Comparison of ENCODE assay signal across 1 cellular context in the genomic region with DNA sequence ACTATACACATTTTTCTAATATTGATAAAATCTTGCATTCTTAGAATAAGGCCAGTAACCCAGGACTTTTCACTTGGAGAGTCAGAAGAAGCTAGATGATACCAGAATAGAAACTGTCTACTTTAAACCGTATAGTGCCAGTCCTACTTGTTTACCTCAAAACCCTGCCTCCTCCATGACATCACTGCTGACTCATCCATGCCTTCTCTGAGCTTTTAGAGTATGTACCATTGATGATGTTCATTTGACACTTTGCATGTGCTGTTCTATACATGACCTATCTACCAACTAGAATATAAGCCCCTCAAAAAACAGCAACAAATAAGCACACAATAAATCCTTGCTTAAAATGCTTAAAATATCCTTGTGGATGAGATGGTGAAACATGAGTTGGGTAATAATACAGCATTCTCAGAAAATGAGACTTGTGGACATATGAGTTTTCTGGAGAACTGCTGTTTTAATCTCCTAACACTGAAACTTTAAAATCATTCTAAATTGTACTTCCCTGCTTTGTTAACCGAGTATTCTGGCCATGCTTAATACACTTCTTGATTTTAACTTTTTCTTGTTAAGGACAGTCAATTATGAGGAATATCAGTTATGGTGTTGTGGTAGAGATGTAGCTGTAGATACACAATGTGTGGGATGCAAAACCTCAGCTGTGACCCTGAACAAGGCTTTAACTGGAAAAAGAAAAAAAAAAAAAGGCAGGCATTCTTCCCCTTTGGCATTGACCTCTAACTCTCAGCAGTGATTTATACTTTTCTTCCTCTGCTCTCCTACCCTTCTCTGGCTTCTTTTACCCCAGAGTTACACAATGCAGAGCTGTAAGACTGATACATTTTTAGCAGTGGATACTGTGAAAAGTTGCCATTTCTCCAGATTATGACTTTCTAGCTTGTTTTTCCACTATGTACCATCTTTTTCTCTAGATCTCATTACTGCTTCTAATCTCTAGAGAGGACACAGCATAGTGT.
TF ChIP-seq lines count a peak whose summit lies in the region.

No MANE protein-coding gene starts in this region.

TF ChIP-seq in K562, 482 proteins besides CTCF, POLR2A, EP300 and RAD21 (continued from another document and continues in another):
- TF ChIP-seq, protein P1, sequence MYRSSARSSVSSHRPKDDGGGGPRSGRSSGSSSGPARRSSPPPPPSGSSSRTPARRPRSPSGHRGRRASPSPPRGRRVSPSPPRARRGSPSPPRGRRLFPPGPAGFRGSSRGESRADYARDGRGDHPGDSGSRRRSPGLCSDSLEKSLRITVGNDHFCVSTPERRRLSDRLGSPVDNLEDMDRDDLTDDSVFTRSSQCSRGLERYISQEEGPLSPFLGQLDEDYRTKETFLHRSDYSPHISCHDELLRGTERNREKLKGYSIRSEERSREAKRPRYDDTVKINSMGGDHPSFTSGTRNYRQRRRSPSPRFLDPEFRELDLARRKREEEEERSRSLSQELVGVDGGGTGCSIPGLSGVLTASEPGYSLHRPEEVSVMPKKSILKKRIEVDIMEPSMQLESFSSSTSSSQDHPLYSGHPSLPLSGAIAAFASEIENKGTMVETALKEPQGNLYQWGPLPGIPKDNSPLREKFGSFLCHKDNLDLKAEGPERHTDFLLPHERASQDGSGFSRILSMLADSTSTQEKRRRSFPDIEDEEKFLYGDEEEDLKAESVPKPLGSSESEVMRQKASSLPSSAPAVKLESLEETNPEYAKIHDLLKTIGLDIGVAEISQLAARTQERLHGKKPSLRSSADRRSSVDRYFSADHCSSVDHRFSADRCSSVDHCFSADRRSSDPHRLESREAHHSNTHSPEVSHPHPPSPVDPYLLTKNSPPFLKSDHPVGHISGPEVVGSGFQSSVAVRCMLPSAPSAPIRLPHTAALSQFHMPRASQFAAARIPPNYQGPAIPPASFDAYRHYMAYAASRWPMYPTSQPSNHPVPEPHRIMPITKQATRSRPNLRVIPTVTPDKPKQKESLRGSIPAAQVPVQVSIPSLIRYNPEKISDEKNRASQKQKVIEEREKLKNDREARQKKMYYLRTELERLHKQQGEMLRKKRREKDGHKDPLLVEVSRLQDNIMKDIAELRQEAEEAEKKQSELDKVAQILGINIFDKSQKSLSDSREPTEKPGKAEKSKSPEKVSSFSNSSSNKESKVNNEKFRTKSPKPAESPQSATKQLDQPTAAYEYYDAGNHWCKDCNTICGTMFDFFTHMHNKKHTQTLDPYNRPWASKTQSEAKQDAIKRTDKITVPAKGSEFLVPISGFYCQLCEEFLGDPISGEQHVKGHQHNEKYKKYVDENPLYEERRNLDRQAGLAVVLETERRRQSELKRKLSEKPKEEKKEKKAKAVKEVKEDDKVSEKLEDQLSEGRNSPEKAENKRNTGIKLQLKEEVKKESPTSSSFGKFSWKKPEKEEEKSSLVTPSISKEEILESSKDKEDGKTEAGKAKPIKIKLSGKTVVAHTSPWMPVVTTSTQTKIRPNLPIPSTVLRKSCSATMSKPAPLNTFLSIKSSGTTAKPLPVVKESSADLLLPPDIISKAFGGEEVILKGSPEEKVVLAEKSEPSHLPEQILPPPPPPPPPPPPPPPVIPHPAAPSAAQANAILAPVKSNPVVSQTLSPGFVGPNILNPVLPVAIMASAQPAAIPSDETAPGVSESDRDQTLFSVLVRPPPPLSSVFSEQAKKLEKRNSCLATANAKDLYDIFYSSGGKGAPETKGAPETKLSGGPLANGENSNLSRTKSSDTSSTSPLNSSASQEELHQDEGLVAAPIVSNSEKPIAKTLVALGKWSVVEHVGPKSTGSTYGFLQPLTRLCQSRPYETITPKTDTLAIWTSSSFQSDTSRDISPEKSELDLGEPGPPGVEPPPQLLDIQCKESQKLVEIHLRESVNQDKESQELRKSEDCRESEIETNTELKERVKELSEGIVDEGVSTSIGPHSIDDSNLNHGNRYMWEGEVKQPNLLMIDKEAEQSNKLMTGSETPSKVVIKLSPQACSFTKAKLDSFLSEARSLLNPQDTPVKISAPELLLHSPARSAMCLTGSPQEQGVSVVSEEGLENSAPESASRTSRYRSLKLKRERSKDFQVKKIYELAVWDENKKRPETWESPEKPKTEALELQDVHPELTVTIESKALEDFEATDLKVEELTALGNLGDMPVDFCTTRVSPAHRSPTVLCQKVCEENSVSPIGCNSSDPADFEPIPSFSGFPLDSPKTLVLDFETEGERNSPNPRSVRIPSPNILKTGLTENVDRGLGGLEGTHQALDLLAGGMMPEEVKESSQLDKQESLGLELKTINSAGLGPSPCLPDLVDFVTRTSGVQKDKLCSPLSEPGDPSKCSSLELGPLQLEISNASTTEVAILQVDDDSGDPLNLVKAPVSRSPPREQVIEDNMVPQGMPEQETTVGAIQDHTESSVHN (IDR thresholded peaks at IDR 0.05; ENCODE audit: borderline replicate concordance in 1 of 2, low read depth in 1 of 2), result peak in 1 of 2 experiments; percentile 43; a peak in 1 of 4 replicates
- TF ChIP-seq FOSL1 (tag; conservative IDR thresholded peaks at IDR 0.05) (peak; percentile 90), ZBTB1 (CRISPR knock-in tag; IDR thresholded peaks at IDR 0.05; ENCODE audit: borderline replicate concordance, low read depth) (no peak), YBX1 (IDR thresholded peaks at IDR 0.05) (no peak), NCOA1 (IDR thresholded peaks at IDR 0.05; ENCODE audit: low read depth) (peak; percentile 64; the same call in 1 of the 2 replicates), THRAP3 (IDR thresholded peaks at IDR 0.05; ENCODE audit: borderline replicate concordance) (no peak), SMARCE1 (IDR thresholded peaks at IDR 0.05) (peak; percentile 65; the same call in 1 of the 2 replicates), ZNF384 (IDR thresholded peaks at IDR 0.05; ENCODE audit: low read depth, low read length) (peak; percentile 31; the same call in 1 of the 2 replicates), BRD4 (IDR thresholded peaks at IDR 0.05) (no peak), WHSC1 (IDR thresholded peaks at IDR 0.05; ENCODE audit: low read length) (no peak), RBM17 (IDR thresholded peaks at IDR 0.05; ENCODE audit: borderline replicate concordance, low read depth, low read length) (no peak), KDM1A (IDR thresholded peaks at IDR 0.05) (peak; percentile 18 to 51; a peak in 3 of 4 replicates), KLF10 (CRISPR knock-in tag; IDR thresholded peaks at IDR 0.05) (no peak), POLR2H (tag; IDR thresholded peaks at IDR 0.05; ENCODE audit: low read depth) (peak; percentile 27; the same call in 1 of the 2 replicates), SMARCA4 (IDR thresholded peaks at IDR 0.05) (peak; percentile 54), BDP1 (IDR thresholded peaks at IDR 0.05; ENCODE audit: insufficient read depth, insufficient read length) (no peak), EWSR1 (IDR thresholded peaks at IDR 0.05; ENCODE audit: borderline replicate concordance, low read depth, partially characterized antibody) (no peak), SMAD2 (IDR thresholded peaks at IDR 0.05; ENCODE audit: low read depth, low read length) (no peak), TGIF2 (CRISPR knock-in tag; IDR thresholded peaks at IDR 0.05) (no peak), NR2C1 (IDR thresholded peaks at IDR 0.05) (no peak), NR2C1 (tag; IDR thresholded peaks at IDR 0.05) (no peak), HMG20B (CRISPR knock-in tag; IDR thresholded peaks at IDR 0.05) (no peak), FOXA3 (CRISPR knock-in tag; conservative IDR thresholded peaks at IDR 0.05 in 1 of 2, IDR thresholded peaks at IDR 0.05 in 1 of 2) (peak in 1 of 2 experiments; percentile 39; a peak in 2 of 4 replicates), ARID1B (IDR thresholded peaks at IDR 0.05) (peak; percentile 47), ZEB2 (IDR thresholded peaks at IDR 0.05) (no peak), SMAD3 (CRISPR knock-in tag; conservative IDR thresholded peaks at IDR 0.05) (no peak), IRF2 (CRISPR knock-in tag; IDR thresholded peaks at IDR 0.05) (no peak), PTTG1 (tag; IDR thresholded peaks at IDR 0.05; ENCODE audit: low read depth) (no peak), JUND (IDR thresholded peaks at IDR 0.05; ENCODE audit: borderline replicate concordance, low read depth, low read length) (peak; percentile 97), JUND (tag; IDR thresholded peaks at IDR 0.05; ENCODE audit: borderline replicate concordance, low read depth, low read length) (peak; percentile 99), CREM (IDR thresholded peaks at IDR 0.05; ENCODE audit: low read depth) (peak; percentile 91), SOX6 (IDR thresholded peaks at IDR 0.05) (no peak), FOXK2 (conservative IDR thresholded peaks at IDR 0.05 in 1 of 2, IDR thresholded peaks at IDR 0.05 in 1 of 2; ENCODE audit: low read depth in 2 of 2) (peak; percentile 92 to 95)
- TF ChIP-seq, protein P2, sequence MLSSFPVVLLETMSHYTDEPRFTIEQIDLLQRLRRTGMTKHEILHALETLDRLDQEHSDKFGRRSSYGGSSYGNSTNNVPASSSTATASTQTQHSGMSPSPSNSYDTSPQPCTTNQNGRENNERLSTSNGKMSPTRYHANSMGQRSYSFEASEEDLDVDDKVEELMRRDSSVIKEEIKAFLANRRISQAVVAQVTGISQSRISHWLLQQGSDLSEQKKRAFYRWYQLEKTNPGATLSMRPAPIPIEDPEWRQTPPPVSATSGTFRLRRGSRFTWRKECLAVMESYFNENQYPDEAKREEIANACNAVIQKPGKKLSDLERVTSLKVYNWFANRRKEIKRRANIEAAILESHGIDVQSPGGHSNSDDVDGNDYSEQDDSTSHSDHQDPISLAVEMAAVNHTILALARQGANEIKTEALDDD (IDR thresholded peaks at IDR 0.05), result 0 out of 2 replicates have a peak, but pooled peaks have one; percentile 15
- TF ChIP-seq, protein P3, sequence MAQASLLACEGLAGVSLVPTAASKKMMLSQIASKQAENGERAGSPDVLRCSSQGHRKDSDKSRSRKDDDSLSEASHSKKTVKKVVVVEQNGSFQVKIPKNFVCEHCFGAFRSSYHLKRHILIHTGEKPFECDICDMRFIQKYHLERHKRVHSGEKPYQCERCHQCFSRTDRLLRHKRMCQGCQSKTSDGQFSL (CRISPR knock-in tag; IDR thresholded peaks at IDR 0.05), result no peak
- TF ChIP-seq, protein P3 (tag; IDR thresholded peaks at IDR 0.05), result no peak
- TF ChIP-seq, protein P4, sequence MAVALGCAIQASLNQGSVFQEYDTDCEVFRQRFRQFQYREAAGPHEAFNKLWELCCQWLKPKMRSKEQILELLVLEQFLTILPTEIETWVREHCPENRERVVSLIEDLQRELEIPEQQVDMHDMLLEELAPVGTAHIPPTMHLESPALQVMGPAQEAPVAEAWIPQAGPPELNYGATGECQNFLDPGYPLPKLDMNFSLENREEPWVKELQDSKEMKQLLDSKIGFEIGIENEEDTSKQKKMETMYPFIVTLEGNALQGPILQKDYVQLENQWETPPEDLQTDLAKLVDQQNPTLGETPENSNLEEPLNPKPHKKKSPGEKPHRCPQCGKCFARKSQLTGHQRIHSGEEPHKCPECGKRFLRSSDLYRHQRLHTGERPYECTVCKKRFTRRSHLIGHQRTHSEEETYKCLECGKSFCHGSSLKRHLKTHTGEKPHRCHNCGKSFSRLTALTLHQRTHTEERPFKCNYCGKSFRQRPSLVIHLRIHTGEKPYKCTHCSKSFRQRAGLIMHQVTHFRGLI (CRISPR knock-in tag; IDR thresholded peaks at IDR 0.05), result no peak
- TF ChIP-seq, protein P5, sequence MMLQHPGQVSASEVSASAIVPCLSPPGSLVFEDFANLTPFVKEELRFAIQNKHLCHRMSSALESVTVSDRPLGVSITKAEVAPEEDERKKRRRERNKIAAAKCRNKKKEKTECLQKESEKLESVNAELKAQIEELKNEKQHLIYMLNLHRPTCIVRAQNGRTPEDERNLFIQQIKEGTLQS (IDR thresholded peaks at IDR 0.05), result peak; percentile 97
- TF ChIP-seq, protein P5 (CRISPR knock-in tag; conservative IDR thresholded peaks at IDR 0.05), result peak; percentile 68; the same call in 1 of the 2 replicates
- TF ChIP-seq, protein P6, sequence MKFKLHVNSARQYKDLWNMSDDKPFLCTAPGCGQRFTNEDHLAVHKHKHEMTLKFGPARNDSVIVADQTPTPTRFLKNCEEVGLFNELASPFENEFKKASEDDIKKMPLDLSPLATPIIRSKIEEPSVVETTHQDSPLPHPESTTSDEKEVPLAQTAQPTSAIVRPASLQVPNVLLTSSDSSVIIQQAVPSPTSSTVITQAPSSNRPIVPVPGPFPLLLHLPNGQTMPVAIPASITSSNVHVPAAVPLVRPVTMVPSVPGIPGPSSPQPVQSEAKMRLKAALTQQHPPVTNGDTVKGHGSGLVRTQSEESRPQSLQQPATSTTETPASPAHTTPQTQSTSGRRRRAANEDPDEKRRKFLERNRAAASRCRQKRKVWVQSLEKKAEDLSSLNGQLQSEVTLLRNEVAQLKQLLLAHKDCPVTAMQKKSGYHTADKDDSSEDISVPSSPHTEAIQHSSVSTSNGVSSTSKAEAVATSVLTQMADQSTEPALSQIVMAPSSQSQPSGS (CRISPR knock-in tag; IDR thresholded peaks at IDR 0.05), result no peak
- TF ChIP-seq, protein P7, sequence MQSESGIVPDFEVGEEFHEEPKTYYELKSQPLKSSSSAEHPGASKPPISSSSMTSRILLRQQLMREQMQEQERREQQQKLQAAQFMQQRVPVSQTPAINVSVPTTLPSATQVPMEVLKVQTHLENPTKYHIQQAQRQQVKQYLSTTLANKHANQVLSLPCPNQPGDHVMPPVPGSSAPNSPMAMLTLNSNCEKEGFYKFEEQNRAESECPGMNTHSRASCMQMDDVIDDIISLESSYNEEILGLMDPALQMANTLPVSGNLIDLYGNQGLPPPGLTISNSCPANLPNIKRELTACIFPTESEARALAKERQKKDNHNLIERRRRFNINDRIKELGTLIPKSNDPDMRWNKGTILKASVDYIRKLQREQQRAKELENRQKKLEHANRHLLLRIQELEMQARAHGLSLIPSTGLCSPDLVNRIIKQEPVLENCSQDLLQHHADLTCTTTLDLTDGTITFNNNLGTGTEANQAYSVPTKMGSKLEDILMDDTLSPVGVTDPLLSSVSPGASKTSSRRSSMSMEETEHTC (IDR thresholded peaks at IDR 0.05), result no peak
- TF ChIP-seq, protein P8, sequence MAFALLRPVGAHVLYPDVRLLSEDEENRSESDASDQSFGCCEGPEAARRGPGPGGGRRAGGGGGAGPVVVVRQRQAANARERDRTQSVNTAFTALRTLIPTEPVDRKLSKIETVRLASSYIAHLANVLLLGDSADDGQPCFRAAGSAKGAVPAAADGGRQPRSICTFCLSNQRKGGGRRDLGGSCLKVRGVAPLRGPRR (CRISPR knock-in tag; IDR thresholded peaks at IDR 0.05), result no peak
- TF ChIP-seq, protein P9, sequence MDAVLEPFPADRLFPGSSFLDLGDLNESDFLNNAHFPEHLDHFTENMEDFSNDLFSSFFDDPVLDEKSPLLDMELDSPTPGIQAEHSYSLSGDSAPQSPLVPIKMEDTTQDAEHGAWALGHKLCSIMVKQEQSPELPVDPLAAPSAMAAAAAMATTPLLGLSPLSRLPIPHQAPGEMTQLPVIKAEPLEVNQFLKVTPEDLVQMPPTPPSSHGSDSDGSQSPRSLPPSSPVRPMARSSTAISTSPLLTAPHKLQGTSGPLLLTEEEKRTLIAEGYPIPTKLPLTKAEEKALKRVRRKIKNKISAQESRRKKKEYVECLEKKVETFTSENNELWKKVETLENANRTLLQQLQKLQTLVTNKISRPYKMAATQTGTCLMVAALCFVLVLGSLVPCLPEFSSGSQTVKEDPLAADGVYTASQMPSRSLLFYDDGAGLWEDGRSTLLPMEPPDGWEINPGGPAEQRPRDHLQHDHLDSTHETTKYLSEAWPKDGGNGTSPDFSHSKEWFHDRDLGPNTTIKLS (IDR thresholded peaks at IDR 0.05; ENCODE audit: borderline replicate concordance, low read depth), result no peak
